Comparison of ENCODE assay signal across 35 cellular contexts in genomic region chr18:78133729-78134128, GRCh38.
"Had no signal": no experiment of that assay in that cellular context is flagged by ENCODE, and none has a peak within 500 bp of the region (broad histone marks: within the 10 kb centered on the region; RNA-seq: fewer than 3 reads in every experiment).

No MANE protein-coding gene starts in this region.

- H3K4me1 Mint-ChIP-seq: activated B cell treated with CpG ODN at 0.5 μM for 24 hours; activated T-helper 17 cell treated with anti-CD3 and anti-CD28 coated beads, Interleukin-2, amount 50 U/mL, for 72 hours; T-helper 17 cell had no signal

- H3K4me3 ChIP-seq: coronary artery, dorsolateral prefrontal cortex, gastrocnemius medialis, heart left ventricle had no signal

- H3K36me3 Mint-ChIP-seq: activated naive CD8-positive, alpha-beta T cell had no signal

- H3K9me3 ChIP-seq: gastrocnemius medialis, heart left ventricle had no signal

- H3K4me1 ChIP-seq: foreskin keratinocyte, gastrocnemius medialis, heart left ventricle had no signal

- DNase-seq: activated B cell treated with CpG ODN at 0.5 μM for 24 hours; activated CD4-positive, alpha-beta T cell treated with anti-CD3 and anti-CD28 coated beads for 48 hours; activated CD4-positive, alpha-beta T cell treated with anti-CD3 and anti-CD28 coated beads, Interleukin-2, amount 50 U/mL, for 1 hour; activated CD4-positive, alpha-beta T cell treated with anti-CD3 and anti-CD28 coated beads, Interleukin-2, amount 50 U/mL, for 48 hours; activated CD8-positive, alpha-beta memory T cell treated with anti-CD3 and anti-CD28 coated beads for 24 hours; activated CD8-positive, alpha-beta T cell treated with anti-CD3 and anti-CD28 coated beads for 36 hours; activated effector memory CD4-positive, alpha-beta T cell treated with Interleukin-2 at 50 U/mL for 16 hours; activated gamma-delta T cell treated with Interleukin-2 at 50 U/mL for 16 hours; activated naive CD4-positive, alpha-beta T cell treated with anti-CD3 and anti-CD28 coated beads, Interleukin-2, amount 50 U/mL, for 16 hours; activated naive CD4-positive, alpha-beta T cell treated with Interleukin-2 at 50 U/mL for 16 hours; activated T-cell treated with anti-CD3 and anti-CD28 coated beads, Interleukin-2, amount 50 U/mL, for 4 hours; amniotic stem cell; anterior cingulate cortex; brain microvascular endothelial cell; central memory CD4-positive, alpha-beta T cell; cerebellar nuclear complex; dorsolateral prefrontal cortex; effector memory CD4-positive, alpha-beta T cell; endodermal cell; foreskin keratinocyte; gastrocnemius medialis; glutamatergic neuron; heart left ventricle; T-helper 1 cell; T-helper 17 cell; T1000; WERI-Rb-1 had no signal

- ATAC-seq: activated CD4-positive, CD25-positive, alpha-beta regulatory T cell treated with anti-CD3 and anti-CD28 coated beads, Interleukin-2, amount 50 U/mL, for 24 hours; activated CD8-positive, alpha-beta T cell treated with anti-CD3 and anti-CD28 coated beads for 36 hours; activated T-cell treated with anti-CD3 and anti-CD28 coated beads, Interleukin-2, amount 50 U/mL, for 4 hours; activated T-helper 17 cell treated with anti-CD3 and anti-CD28 coated beads, Interleukin-2, amount 50 U/mL, for 72 hours; esophagus mucosa; foreskin keratinocyte; gastrocnemius medialis; heart left ventricle; T-helper 17 cell had no signal

- H3K9me3 Mint-ChIP-seq: activated B cell treated with CpG ODN at 0.5 μM for 24 hours; activated CD8-positive, alpha-beta T cell treated with anti-CD3 and anti-CD28 coated beads for 36 hours; activated T-cell treated with anti-CD3 and anti-CD28 coated beads, Interleukin-2, amount 50 U/mL, for 4 hours; dendritic cell treated with granulocyte-macrophage colony-stimulating factor and Interleukin-4, amounts not matched to agents 40 ng/mL and 50 ng/mL, for 4 days; endodermal cell; T-helper 2 cell treated with Interferon-gamma antibody and Interleukin-4, amounts not matched to agents 5 μg/mL and 100 μg/mL, for 36 hours had no signal

- H3K4me3 Mint-ChIP-seq: activated B cell treated with CpG ODN at 0.5 μM for 24 hours; activated CD8-positive, alpha-beta T cell treated with anti-CD3 and anti-CD28 coated beads for 36 hours; activated naive CD8-positive, alpha-beta T cell; activated T-cell treated with anti-CD3 and anti-CD28 coated beads, Interleukin-2, amount 50 U/mL, for 4 hours; activated T-helper 17 cell treated with anti-CD3 and anti-CD28 coated beads, Interleukin-2, amount 50 U/mL, for 72 hours; dendritic cell treated with granulocyte-macrophage colony-stimulating factor and Interleukin-4, amounts not matched to agents 40 ng/mL and 50 ng/mL, for 4 days; endodermal cell; T-helper 17 cell; T-helper 2 cell treated with Interferon-gamma antibody and Interleukin-4, amounts not matched to agents 5 μg/mL and 100 μg/mL, for 36 hours had no signal

- H3K27ac Mint-ChIP-seq: activated B cell treated with CpG ODN at 0.5 μM for 24 hours; activated CD8-positive, alpha-beta T cell treated with anti-CD3 and anti-CD28 coated beads for 36 hours; activated naive CD8-positive, alpha-beta T cell; activated T-helper 17 cell treated with anti-CD3 and anti-CD28 coated beads, Interleukin-2, amount 50 U/mL, for 72 hours; dendritic cell treated with granulocyte-macrophage colony-stimulating factor and Interleukin-4, amounts not matched to agents 40 ng/mL and 50 ng/mL, for 4 days; endodermal cell; T-helper 17 cell; T-helper 2 cell treated with Interferon-gamma antibody and Interleukin-4, amounts not matched to agents 5 μg/mL and 100 μg/mL, for 36 hours had no signal

- H3K27ac ChIP-seq: brain microvascular endothelial cell, coronary artery, dorsolateral prefrontal cortex, foreskin keratinocyte, gastrocnemius medialis, heart left ventricle, WERI-Rb-1 had no signal

- H3K27me3 ChIP-seq: brain microvascular endothelial cell, foreskin keratinocyte, gastrocnemius medialis had no signal

- FAIRE-seq: astrocyte had no signal

- H3K36me3 ChIP-seq: brain microvascular endothelial cell, gastrocnemius medialis, heart left ventricle, WERI-Rb-1 had no signal

- H3K27me3 Mint-ChIP-seq: activated B cell treated with CpG ODN at 0.5 μM for 24 hours; activated naive CD8-positive, alpha-beta T cell; dendritic cell treated with granulocyte-macrophage colony-stimulating factor and Interleukin-4, amounts not matched to agents 40 ng/mL and 50 ng/mL, for 4 days had no signal
